Comparison of ENCODE assay signal across 1 cellular context in genomic region chr18:77111449-77112160, GRCh38.
TF ChIP-seq lines count a peak whose summit lies in the region.

No MANE protein-coding gene starts in this region.

TF ChIP-seq in H1, 55 proteins besides CTCF, POLR2A, EP300 and RAD21 (continued from another document):
- TF ChIP-seq CHD7 (IDR thresholded peaks at IDR 0.05; ENCODE audit: insufficient replicate concordance, low read length) (no peak), SIN3A (conservative IDR thresholded peaks at IDR 0.05 in 1 of 2, IDR thresholded peaks at IDR 0.05 in 1 of 2; ENCODE audit: low read depth in 1 of 2, low read length in 2 of 2) (no peak), POU5F1 (IDR thresholded peaks at IDR 0.05; ENCODE audit: low read depth, low read length) (no peak), PHF8 (conservative IDR thresholded peaks at IDR 0.05; ENCODE audit: low read depth, low read length) (no peak), JUN (IDR thresholded peaks at IDR 0.05; ENCODE audit: low read depth, low read length) (no peak), CBX8 (IDR thresholded peaks at IDR 0.05; ENCODE audit: borderline replicate concordance, low read depth, low read length) (no peak), TAF7 (optimal IDR thresholded peaks at IDR 0.05; ENCODE audit: borderline replicate concordance, low read depth, low read length) (no peak)
